ENCODE assay signal across 34 cellular contexts in the genomic region with DNA sequence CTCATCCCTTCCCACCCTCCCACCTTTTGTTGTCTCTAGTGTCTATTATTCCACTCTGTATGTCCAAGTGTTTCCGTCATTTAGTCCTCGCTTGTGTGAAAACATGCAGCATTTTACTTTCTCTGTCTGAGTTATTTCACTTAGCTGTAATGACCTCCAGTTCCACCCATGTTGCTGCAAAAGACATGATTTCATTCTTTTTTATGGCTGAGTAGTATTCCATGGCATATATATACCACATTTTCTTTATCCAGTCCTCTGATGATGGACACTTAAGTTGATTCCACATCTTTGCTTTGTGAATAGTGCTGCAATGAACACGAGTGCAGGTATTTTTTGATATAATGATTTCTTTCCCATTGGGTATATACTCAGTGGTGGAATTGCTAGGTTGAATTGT.
"Had no signal": no experiment of that assay in that cellular context is flagged by ENCODE, and none has a peak within 500 bp of the region (broad histone marks: within the 10 kb centered on the region; RNA-seq: fewer than 3 reads in every experiment).

No MANE protein-coding gene starts in this region.

- H3K9me3 ChIP-seq: MG63 had no signal

- DNase-seq: Karpas-422, Kasumi-1, MG63, MM.1S, MV-4-11, NCI-H1048, NCI-H1092, NCI-H1092 treated with DMSO at 0.1 percent for 48 hours, NCI-H1105, NCI-H1105 treated with DMSO at 0.1 percent for 48 hours, NCI-H1417, NCI-H1417 treated with DMSO at 0.1 percent for 48 hours, NCI-H1436, NCI-H1436 treated with DMSO at 0.1 percent for 48 hours, NCI-H146, NCI-H1694, NCI-H1694 treated with DMSO at 0.1 percent for 48 hours, NCI-H187, NCI-H187 treated with DMSO at 0.1 percent for 48 hours, NCI-H1930, NCI-H2029, NCI-H2029 treated with DMSO at 0.1 percent for 48 hours, NCI-H2081, NCI-H2081 treated with DMSO at 0.1 percent for 48 hours, NCI-H2107, NCI-H2171, NCI-H2171 treated with DMSO at 0.1 percent for 48 hours, NCI-H2227 treated with DMSO at 0.1 percent for 48 hours, NCI-H226, NCI-H345, NCI-H446, NCI-H446 treated with DMSO at 0.1 percent for 48 hours, NCI-H510A, NCI-H510A treated with DMSO at 0.1 percent for 48 hours had no signal

- H3K36me3 ChIP-seq: MG63 had no signal

- H3K4me3 ChIP-seq: MG63 had no signal

- H3K27me3 ChIP-seq: MG63 had no signal
